ENCODE assay signal across 11 cellular contexts in genomic region chr16:52069866-52070265, GRCh38.
A peak's percentile ranks its signal among the peaks of the same experiment; 100 is the strongest.
DNase-seq lines count a peak whose midpoint lies in the region; ATAC-seq, FAIRE-seq and TF ChIP-seq lines count a peak whose summit lies in the region.
"Had no signal": no experiment of that assay in that cellular context is flagged by ENCODE, and none has a peak within 500 bp of the region (broad histone marks: within the 10 kb centered on the region; RNA-seq: fewer than 3 reads in every experiment).

No MANE protein-coding gene starts in this region.

- H3K4me1 ChIP-seq in GM12878 (ENCODE audit: control insufficient read depth, insufficient read depth, low read length) (no peaks in the 10 kb centered on the region), esophagus squamous epithelium (no peaks in the 10 kb centered on the region)

- H3K4me2 ChIP-seq in GM12878 (ENCODE audit: control insufficient read depth, insufficient read depth): no peak overlapping the region

- H3K27ac ChIP-seq in GM12878 (ENCODE audit: control insufficient read depth, insufficient read depth) (no peak overlapping the region), esophagus squamous epithelium (no peak overlapping the region)

- SMC1A ChIA-PET in GM12878 (lab: Charles Lee; ENCODE audit: uncharacterized antibody, unreplicated experiment): interaction anchor here (1.0 to 1.9 kb wide), 4 partner anchors 122 to 952 kb away, joined by 3 to 15 read pairs (median 4); no protein-coding TSS in a partner anchor

- no peak for TF ChIP-seq POLR2A in GM12878 (IDR thresholded peaks at IDR 0.05; ENCODE audit: low read depth, low read length)
- no peak for TF ChIP-seq POLR2A in esophagus squamous epithelium (IDR thresholded peaks at IDR 0.05)

- peak; percentile 14 for DNase-seq in DMS153 (lab: John Stamatoyannopoulos, UW)
- DNase-seq in NCI-H1930 (lab: John Stamatoyannopoulos, UW): peak; percentile 4 to 5
- no peak for DNase-seq in GM12878 (ENCODE audit: low read depth, low spot score)
- DNase-seq in middle frontal gyrus (ENCODE audit: extremely low spot score, low spot score): peak; percentile 47
- DNase-seq in cortex of kidney (lab: John Stamatoyannopoulos, UW): no peak
- DNase-seq in GF-D8 (lab: John Stamatoyannopoulos, UW): no peak
- DNase-seq in esophagus squamous epithelium (lab: John Stamatoyannopoulos, UW): no peak
- DNase-seq: effector CD8-positive, alpha-beta T cell had no signal

- CTCF ChIA-PET in GM12878 (lab: Yijun Ruan, JAX): interaction anchor here (0.7 to 4.3 kb wide), 7 partner anchors 118 to 952 kb away, joined by 3 to 28 read pairs (median 4); no protein-coding TSS in a partner anchor

- H3K4me3 ChIP-seq in GM12878: no peak overlapping the region
- H3K4me3 ChIP-seq in esophagus squamous epithelium: no peak overlapping the region

- in situ Hi-C loops in GM12878 (cut with MboI): no loop called here

- RAD21 ChIA-PET in GM12878 (lab: Charles Lee; ENCODE audit: unreplicated experiment): interaction anchor here (0.9 kb wide), 1 partner anchor 122 kb away, joined by 4 read pairs; no protein-coding TSS in a partner anchor

- ATAC-seq in GM12878 (peak; percentile 21; the same call in 1 of the 3 replicates), HG02610 (IDR thresholded peaks at IDR 0.05; ENCODE audit: unreplicated experiment) (no peak)

- POLR2A ChIA-PET in GM12878 (lab: Charles Lee): no interaction called here

- H3K27me3 ChIP-seq in GM12878 (replicated peaks in 1 of 2; ENCODE audit: control insufficient read depth in 2 of 2, insufficient read depth in 2 of 2, low read length in 1 of 2): no peaks in the 10 kb centered on the region
- H3K27me3 ChIP-seq in esophagus squamous epithelium: peaks cover 0 to 47% (median 0%) of the 10 kb centered on the region in 4 donors

- intact Hi-C loops in GM12878 (cut with micrococcal nuclease; ENCODE audit: unreplicated experiment) (loop anchor here (2.0 kb wide), 2 partner anchors 843 to 953 kb away; no protein-coding TSS in a partner anchor), esophagus squamous epithelium (cut with DNase I) (no loop called here)

- H2AFZ ChIP-seq in GM12878 (ENCODE audit: control insufficient read depth, low read depth, low read length): no peak overlapping the region

- no peaks in the 10 kb centered on the region for H3K36me3 ChIP-seq in GM12878 (ENCODE audit: control insufficient read depth in 2 of 2, insufficient read depth in 2 of 2, low read length in 1 of 2)
- H3K36me3 ChIP-seq in esophagus squamous epithelium: no peaks in the 10 kb centered on the region

- WGBS in GM12878 (ENCODE audit: insufficient coverage, insufficient replicate concordance, low lambda C conversion rate, missing lambda C conversion rate): 2% methylated on average over 3 of the region's 3 CpGs
- WGBS in esophagus squamous epithelium, 2 donors: 13 to 21% methylated on average over 3 of the region's 3 CpGs

- no peak overlapping the region for H3K9ac ChIP-seq in GM12878 (ENCODE audit: control insufficient read depth, insufficient read depth, low read length)

- TF ChIP-seq RAD21 in GM12878 (IDR thresholded peaks at IDR 0.05; ENCODE audit: insufficient read depth, low read depth, low read length): no peak

- no peak for TF ChIP-seq CTCF in GM12878 (IDR thresholded peaks at IDR 0.05 in 2 of 3, conservative IDR thresholded peaks at IDR 0.05 in 1 of 3; ENCODE audit: control insufficient read depth in 2 of 3, extremely low read depth in 1 of 3, insufficient read depth in 1 of 3, low read depth in 3 of 3, low read length in 3 of 3)
- peak in 1 of 6 experiments; percentile 28 for TF ChIP-seq CTCF in esophagus squamous epithelium (IDR thresholded peaks at IDR 0.05)

- H4K20me1 ChIP-seq in GM12878 (ENCODE audit: control insufficient read depth, insufficient read depth): no peaks in the 10 kb centered on the region

- peak; percentile 13 for FAIRE-seq in GM12878 (lab: Jason Lieb, UNC)
- FAIRE-seq: GM12892, RCC 7860 had no signal

- H3K9me3 ChIP-seq in GM12878 (replicated peaks; ENCODE audit: control insufficient read depth, insufficient read depth, low read length) (no peaks in the 10 kb centered on the region), esophagus squamous epithelium (no peaks in the 10 kb centered on the region)

- no peak for TF ChIP-seq EP300 in GM12878 (IDR thresholded peaks at IDR 0.05; ENCODE audit: borderline replicate concordance in 1 of 2, control insufficient read depth in 1 of 2, low read depth in 2 of 2, low read length in 2 of 2)

- H3K79me2 ChIP-seq in GM12878 (ENCODE audit: control insufficient read depth, insufficient read depth, low read length): no peaks in the 10 kb centered on the region

- BruUV-seq in GM12878 (replicated peaks; lab: Mats Ljungman, UMichigan): no TSS peak

TF ChIP-seq in GM12878, 131 proteins besides CTCF, POLR2A, EP300 and RAD21:
- TF ChIP-seq RFX5 (IDR thresholded peaks at IDR 0.05; ENCODE audit: low read depth, low read length) (no peak), EGR1 (IDR thresholded peaks at IDR 0.05; ENCODE audit: borderline replicate concordance in 1 of 2, low read depth in 2 of 2, low read length in 2 of 2) (no peak), YBX1 (IDR thresholded peaks at IDR 0.05) (no peak), SREBF1 (IDR thresholded peaks at IDR 0.05; ENCODE audit: low read length) (no peak), TCF12 (IDR thresholded peaks at IDR 0.05; ENCODE audit: low read depth, low read length) (no peak)

Comparison
In these comparisons a context has a peak if more than half of its experiments do, and no peak if none do; other contexts are left out.
1. DNase-seq: peak in DMS153 (single experiment), NCI-H1930 (2 of 2) and middle frontal gyrus (single experiment); none in GM12878 (single experiment), cortex of kidney (single experiment), GF-D8 (single experiment) and esophagus squamous epithelium (single experiment).